ENCODE assay signal across 21 cellular contexts in the genomic region with DNA sequence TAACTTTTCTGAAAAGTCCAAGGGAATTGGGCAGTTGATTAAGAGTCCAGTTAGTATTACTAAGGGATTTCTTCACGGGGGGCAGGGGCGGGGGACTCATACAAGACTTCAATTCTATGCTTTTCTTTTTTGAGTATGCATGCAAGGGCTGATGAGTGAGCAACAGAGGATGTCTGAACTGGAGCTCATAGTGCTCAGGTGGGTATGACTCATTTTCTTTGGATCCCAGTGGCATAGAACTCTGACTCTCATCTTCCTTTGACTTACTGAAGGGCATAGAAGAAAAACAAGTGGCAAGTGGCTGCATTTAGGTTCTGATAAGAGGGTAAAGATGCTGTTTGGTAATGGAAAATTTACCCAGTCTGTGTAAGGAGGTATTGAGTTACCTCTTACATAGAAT.
"Had no signal": no experiment of that assay in that cellular context is flagged by ENCODE, and none has a peak within 500 bp of the region (broad histone marks: within the 10 kb centered on the region; RNA-seq: fewer than 3 reads in every experiment).

No MANE protein-coding gene starts in this region.

- H3K9ac ChIP-seq: neural progenitor cell had no signal

- H3K36me3 ChIP-seq: esophagus squamous epithelium, heart left ventricle, neural progenitor cell, ovary, uterus had no signal

- H3K4me3 ChIP-seq: dorsolateral prefrontal cortex, esophagus squamous epithelium, heart left ventricle, lung, neural progenitor cell, ovary, uterus had no signal

- H3K27ac ChIP-seq: esophagus squamous epithelium, heart left ventricle, neural progenitor cell, ovary, uterus had no signal

- H3K27me3 ChIP-seq: dorsolateral prefrontal cortex, esophagus squamous epithelium, heart left ventricle, neural progenitor cell, ovary, uterus had no signal

- H3K4me2 ChIP-seq: neural progenitor cell had no signal

- DNase-seq: cortex of kidney; dorsolateral prefrontal cortex; effector CD8-positive, alpha-beta T cell; esophagus squamous epithelium; foreskin melanocyte; heart left ventricle; hippocampal formation; islet precursor cell; left cardiac atrium; left ventricle myocardium superior; mesenchymal stem cell; midbrain; ovary; right cardiac atrium; small intestine; stimulated activated CD4-positive, alpha-beta T cell treated with anti-CD3 and anti-CD28 coated beads, Interleukin-12 subunit alpha, Interleukin-12 subunit beta, amount 100 ng/mL, for 4 hours; stimulated activated naive CD4-positive, alpha-beta T cell; trophoblast cell; uterus had no signal

- H3K4me1 ChIP-seq: esophagus squamous epithelium, heart left ventricle, uterus had no signal

- H3K9me3 ChIP-seq: esophagus squamous epithelium, heart left ventricle, ovary, uterus had no signal

- FAIRE-seq: small intestine had no signal
